ENCODE assay signal across 12 cellular contexts in genomic region chr11:80320765-80321164, GRCh38.
DNase-seq lines count a peak whose midpoint lies in the region; ATAC-seq and TF ChIP-seq lines count a peak whose summit lies in the region.
"Had no signal": no experiment of that assay in that cellular context is flagged by ENCODE, and none has a peak within 500 bp of the region (broad histone marks: within the 10 kb centered on the region; RNA-seq: fewer than 3 reads in every experiment).

No MANE protein-coding gene starts in this region.

- H3K27me3 Mint-ChIP-seq in progenitor cell of endocrine pancreas, result no peaks in the 10 kb centered on the region

- H3K4me1 Mint-ChIP-seq in progenitor cell of endocrine pancreas (ENCODE audit: low read depth), result peaks cover 5% of the 10 kb centered on the region

- no peak overlapping the region for H3K4me3 ChIP-seq in H7 (ENCODE audit: insufficient read depth, low read depth, low read length)
- no peak overlapping the region for H3K4me3 ChIP-seq in fibroblast of mammary gland (ENCODE audit: control insufficient read depth, low read depth, low read length)
- H3K4me3 ChIP-seq: cardiac muscle cell, left lung, suprapubic skin had no signal

- TF ChIP-seq CTCF in fibroblast of mammary gland (conservative IDR thresholded peaks at IDR 0.05; ENCODE audit: control insufficient read depth, insufficient read depth, low read depth, low read length) (peak; percentile 24), progenitor cell of endocrine pancreas (IDR thresholded peaks at IDR 0.05; ENCODE audit: unreplicated experiment) (no peak)

- no peaks in the 10 kb centered on the region for H3K36me3 ChIP-seq in H7 (replicated peaks; ENCODE audit: control insufficient read depth, insufficient read depth, low read length)
- H3K36me3 ChIP-seq: cardiac muscle cell, left lung, suprapubic skin had no signal

- no peaks in the 10 kb centered on the region for H3K9me3 Mint-ChIP-seq in progenitor cell of endocrine pancreas (ENCODE audit: low read depth)

- no peak overlapping the region for H3K4me3 Mint-ChIP-seq in progenitor cell of endocrine pancreas (ENCODE audit: low read depth)

- H3K27ac Mint-ChIP-seq in progenitor cell of endocrine pancreas, result no peak overlapping the region

- H3K27me3 ChIP-seq in H7 (ENCODE audit: control insufficient read depth, insufficient read depth, low read length), result peaks cover 4% of the 10 kb centered on the region; the same call in 1 of the 2 replicates
- H3K27me3 ChIP-seq: cardiac muscle cell, left lung, suprapubic skin had no signal

- no peak for ATAC-seq in GM19035 (IDR thresholded peaks at IDR 0.05; ENCODE audit: unreplicated experiment)
- ATAC-seq: left lung had no signal

- no peaks in the 10 kb centered on the region for H3K36me3 Mint-ChIP-seq in progenitor cell of endocrine pancreas (ENCODE audit: insufficient read depth)

- DNase-seq in Ammon's horn (ENCODE audit: low spot score), result peak; percentile 9
- DNase-seq in H7, result peak; percentile 14
- peak; percentile 17 for DNase-seq in NOMO-1 treated with DMSO at 0.1 percent for 48 hours (lab: John Stamatoyannopoulos, UW; ENCODE audit: unreplicated experiment)
- DNase-seq in fibroblast of mammary gland (ENCODE audit: low read depth), result no peak
- DNase-seq in islet precursor cell, result no peak
- no peak for DNase-seq in progenitor cell of endocrine pancreas (ENCODE audit: low spot score, unreplicated experiment)
- DNase-seq in NCI-H524 treated with DMSO at 0.1 percent for 48 hours (lab: John Stamatoyannopoulos, UW), result no peak
- DNase-seq: HCEC 1CT, left lung had no signal

Comparison
In these comparisons a context has a peak if more than half of its experiments do, and no peak if none do; other contexts are left out.
1. DNase-seq: peak in Ammon's horn (single experiment), H7 (single experiment) and NOMO-1 treated with DMSO at 0.1 percent for 48 hours (single experiment); none in fibroblast of mammary gland (single experiment), islet precursor cell (single experiment), progenitor cell of endocrine pancreas (single experiment) and NCI-H524 treated with DMSO at 0.1 percent for 48 hours (single experiment).